Comparison of ENCODE assay signal across 33 cellular contexts in the genomic region with DNA sequence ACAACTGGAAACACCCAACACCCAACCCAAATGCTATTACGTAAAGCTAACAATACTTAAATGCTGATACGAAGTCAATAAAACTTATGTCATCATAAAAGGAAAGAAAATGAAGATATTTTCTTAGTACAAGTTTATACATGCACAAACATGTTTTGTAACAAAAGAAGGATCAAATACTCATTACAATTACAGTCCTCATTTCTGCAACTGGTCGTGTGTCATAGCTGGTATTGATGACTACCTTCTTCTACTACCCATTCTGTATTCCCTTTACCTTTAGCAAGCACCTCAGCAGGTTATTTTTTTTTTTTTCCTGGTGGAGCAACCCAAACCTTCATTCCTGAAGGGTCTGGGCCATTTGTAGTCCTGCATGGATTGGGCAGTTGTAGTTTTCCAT.
"Had no signal": no experiment of that assay in that cellular context is flagged by ENCODE, and none has a peak within 500 bp of the region (broad histone marks: within the 10 kb centered on the region; RNA-seq: fewer than 3 reads in every experiment).

No MANE protein-coding gene starts in this region.

- H3K9me3 ChIP-seq: adrenal gland, body of pancreas had no signal

- H3K4me1 ChIP-seq: adrenal gland, body of pancreas had no signal

- H3K36me3 ChIP-seq: adrenal gland, brain microvascular endothelial cell had no signal

- ATAC-seq: activated CD8-positive, alpha-beta T cell treated with anti-CD3 and anti-CD28 coated beads for 36 hours; activated naive CD4-positive, alpha-beta T cell treated with anti-CD3 and anti-CD28 coated beads, Interleukin-2, amount 50 U/mL, for 72 hours; activated T-cell treated with anti-CD3 and anti-CD28 coated beads, Interleukin-2, amount 50 U/mL, for 4 hours; activated T-cell treated with anti-CD3 and anti-CD28 coated beads, Interleukin-2, amount 50 U/mL, for 72 hours; activated T-helper 17 cell treated with anti-CD3 and anti-CD28 coated beads, Interleukin-2, amount 50 U/mL, for 72 hours; body of pancreas had no signal

- H3K4me3 ChIP-seq: adrenal gland, body of pancreas had no signal

- H3K27me3 ChIP-seq: adrenal gland, body of pancreas, brain microvascular endothelial cell had no signal

- FAIRE-seq: astrocyte, TTC549 had no signal

- H3K27ac ChIP-seq: adrenal gland, body of pancreas, brain microvascular endothelial cell, VCaP had no signal

- DNase-seq: activated B cell treated with CpG ODN at 0.5 μM for 24 hours; activated CD4-positive, alpha-beta memory T cell treated with anti-CD3 and anti-CD28 coated beads for 36 hours; activated CD4-positive, alpha-beta T cell treated with anti-CD3 and anti-CD28 coated beads for 4 hours; activated CD4-positive, alpha-beta T cell treated with anti-CD3 and anti-CD28 coated beads, Interleukin-2, amount 10 ng/mL, durations not matched to agents 24 days and 14 days; activated CD4-positive, alpha-beta T cell treated with anti-CD3 and anti-CD28 coated beads, Interleukin-2, amount 50 U/mL, for 1 hour; activated CD4-positive, alpha-beta T cell treated with anti-CD3 and anti-CD28 coated beads, Interleukin-2, amount 50 U/mL, for 4 hours; activated CD4-positive, CD25-positive, alpha-beta regulatory T cell treated with anti-CD3 and anti-CD28 coated beads, Interleukin-2, amount 50 U/mL, for 72 hours; activated CD8-positive, alpha-beta memory T cell treated with anti-CD3 and anti-CD28 coated beads, Interleukin-2, amount 50 U/mL, for 4 hours; activated CD8-positive, alpha-beta T cell treated with anti-CD3 and anti-CD28 coated beads for 36 hours; activated effector memory CD4-positive, alpha-beta T cell treated with anti-CD3 and anti-CD28 coated beads, Interleukin-2, amount 50 U/mL, for 16 hours; activated gamma-delta T cell treated with Interleukin-2 at 50 U/mL for 16 hours; activated naive CD4-positive, alpha-beta T cell; activated naive CD4-positive, alpha-beta T cell treated with anti-CD3 and anti-CD28 coated beads for 36 hours; activated naive CD4-positive, alpha-beta T cell treated with anti-CD3 and anti-CD28 coated beads, Interleukin-2, amount 50 U/mL, for 16 hours; activated naive CD8-positive, alpha-beta T cell treated with anti-CD3 and anti-CD28 coated beads for 36 hours; activated T-cell treated with anti-CD3 and anti-CD28 coated beads for 4 hours; activated T-cell treated with anti-CD3 and anti-CD28 coated beads, Interleukin-2, amount 50 U/mL, for 1 hour; activated T-cell treated with anti-CD3 and anti-CD28 coated beads, Interleukin-2, amount 50 U/mL, for 4 hours; activated T-cell treated with anti-CD3 and anti-CD28 coated beads, Interleukin-2, amount 50 U/mL, for 72 hours; adrenal gland; amniotic stem cell; aorta; body of pancreas; brain microvascular endothelial cell; central memory CD4-positive, alpha-beta T cell; T-helper 1 cell; T-helper 2 cell; T-helper 9 cell had no signal
